23 cellular contexts compared by ENCODE assay signal in the genomic region with DNA sequence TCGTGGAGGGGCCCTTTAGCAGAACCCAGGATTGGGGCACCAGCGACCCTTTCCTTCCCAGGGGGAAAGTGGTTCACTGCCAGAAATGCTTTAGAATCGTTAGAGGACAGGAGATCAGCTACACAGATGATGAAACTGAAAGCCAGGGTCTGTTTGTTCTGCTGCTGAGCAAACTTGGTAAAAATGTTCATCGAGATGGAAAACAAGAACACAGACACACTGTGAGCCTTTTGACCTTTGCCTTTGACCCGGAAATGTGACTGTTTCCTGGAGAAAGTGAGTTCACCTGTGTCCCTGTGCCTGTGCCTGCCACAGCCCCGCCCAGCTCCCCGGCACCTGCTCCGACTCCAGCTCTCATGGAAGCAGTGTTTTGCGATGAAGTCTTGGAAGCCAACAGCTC.
A peak's percentile ranks its signal among the peaks of the same experiment; 100 is the strongest.
DNase-seq lines count a peak whose midpoint lies in the region; ATAC-seq and TF ChIP-seq lines count a peak whose summit lies in the region.
"Had no signal": no experiment of that assay in that cellular context is flagged by ENCODE, and none has a peak within 500 bp of the region (broad histone marks: within the 10 kb centered on the region; RNA-seq: fewer than 3 reads in every experiment).

No MANE protein-coding gene starts in this region.

- no peak overlapping the region for H3K9ac ChIP-seq in colonic mucosa (ENCODE audit: low read depth in 2 of 2, low read length in 2 of 2)

- H3K36me3 ChIP-seq in colonic mucosa (no peaks in the 10 kb centered on the region), right lobe of liver (no peaks in the 10 kb centered on the region)
- no peaks in the 10 kb centered on the region for H3K36me3 ChIP-seq in CD8-positive, alpha-beta memory T cell (ENCODE audit: insufficient read depth, low read length)
- H3K36me3 ChIP-seq: HAP-1 had no signal

- no peaks in the 10 kb centered on the region for H3K36me3 Mint-ChIP-seq in CD8-positive, alpha-beta memory T cell
- H3K36me3 Mint-ChIP-seq: IgD-negative memory B cell had no signal

- no peak overlapping the region for H3K4me3 Mint-ChIP-seq in CD8-positive, alpha-beta memory T cell
- H3K4me3 Mint-ChIP-seq: GM23338, IgD-negative memory B cell had no signal

- 35% methylated on average over 9 of the region's 9 CpGs for WGBS in right lobe of liver (ENCODE audit: insufficient coverage, low coverage, low lambda C conversion rate, missing lambda C conversion rate)

- TF ChIP-seq POLR2A in right lobe of liver (IDR thresholded peaks at IDR 0.05): no peak

- H3K4me1 ChIP-seq in colonic mucosa (no peaks in the 10 kb centered on the region), right lobe of liver (peaks cover 0 to 7% (median 0%) of the 10 kb centered on the region in 4 donors)
- H3K4me1 ChIP-seq in CD8-positive, alpha-beta memory T cell (ENCODE audit: insufficient read depth, low read length): no peaks in the 10 kb centered on the region
- H3K4me1 ChIP-seq: HAP-1 had no signal

- peak; percentile 70 to 93 (median 75) for ATAC-seq in right lobe of liver
- ATAC-seq in GM21737 (IDR thresholded peaks at IDR 0.05; ENCODE audit: unreplicated experiment): no peak
- ATAC-seq: GM23338 had no signal

- POLR2A ChIA-PET in CD8-positive, alpha-beta memory T cell (lab: Charles Lee): no interaction called here

- H3K9me3 Mint-ChIP-seq in CD8-positive, alpha-beta memory T cell: no peaks in the 10 kb centered on the region
- H3K9me3 Mint-ChIP-seq: GM23338, IgD-negative memory B cell had no signal

- intact Hi-C loops in colonic mucosa (cut with DNase I) (no loop called here), right lobe of liver (cut with DNase I) (no loop called here)

- H3K27me3 Mint-ChIP-seq in CD8-positive, alpha-beta memory T cell: peaks cover 13 to 29% of the 10 kb centered on the region in 2 donors

- H3K27me3 ChIP-seq in colonic mucosa (no peaks in the 10 kb centered on the region), right lobe of liver (no peaks in the 10 kb centered on the region)
- peaks cover 3% of the 10 kb centered on the region for H3K27me3 ChIP-seq in CD8-positive, alpha-beta memory T cell (ENCODE audit: insufficient read depth, low read length, poor library complexity, severe bottlenecking)

- no peak overlapping the region for H3K27ac Mint-ChIP-seq in CD8-positive, alpha-beta memory T cell
- H3K27ac Mint-ChIP-seq: GM23338, IgD-negative memory B cell had no signal

- no peaks in the 10 kb centered on the region for H3K9me3 ChIP-seq in colonic mucosa
- no peaks in the 10 kb centered on the region for H3K9me3 ChIP-seq in right lobe of liver
- no peaks in the 10 kb centered on the region for H3K9me3 ChIP-seq in CD8-positive, alpha-beta memory T cell (ENCODE audit: low read length)
- H3K9me3 ChIP-seq: HAP-1 had no signal

- DNase-seq in NCI-H748 (lab: John Stamatoyannopoulos, UW; ENCODE audit: unreplicated experiment) (peak; percentile 4), NCI-H748 treated with DMSO at 0.1 percent for 48 hours (lab: John Stamatoyannopoulos, UW) (no peak), colonic mucosa (peak; percentile 33), right lobe of liver (peak in 1 of 3 donors; percentile 45), T-helper 2 cell (no peak)
- no peak for DNase-seq in CD8-positive, alpha-beta memory T cell
- DNase-seq: 8988T, Karpas-422, NCI-H1694, NCI-H2081, NCI-H2171, NCI-H345, NCI-H524, PC-9, SHP77 treated with DMSO at 0.1 percent for 48 hours, SW 1271 had no signal

- no peaks in the 10 kb centered on the region for H3K4me1 Mint-ChIP-seq in CD8-positive, alpha-beta memory T cell
- H3K4me1 Mint-ChIP-seq: IgD-negative memory B cell had no signal

- TF ChIP-seq CTCF in colonic mucosa (IDR thresholded peaks at IDR 0.05) (no peak), right lobe of liver (IDR thresholded peaks at IDR 0.05) (no peak)

- H3K27ac ChIP-seq in colonic mucosa (no peak overlapping the region), right lobe of liver (peak overlapping the region in 1 of 3 donors; percentile 11)
- H3K27ac ChIP-seq in CD8-positive, alpha-beta memory T cell (ENCODE audit: low read depth, low read length): no peak overlapping the region
- H3K27ac ChIP-seq: C4-2B, PC-9, RWPE1, SK-N-MC had no signal

- CTCF ChIA-PET in CD8-positive, alpha-beta memory T cell (lab: Charles Lee): no interaction called here

- H3K4me3 ChIP-seq in colonic mucosa (no peak overlapping the region), right lobe of liver (no peak overlapping the region)
- no peak overlapping the region for H3K4me3 ChIP-seq in CD8-positive, alpha-beta memory T cell (ENCODE audit: low read length)
- H3K4me3 ChIP-seq: GM23338, HAP-1, PC-9, SK-N-MC had no signal

Comparison
In these comparisons a context has a peak if more than half of its experiments do, and no peak if none do; other contexts are left out.
1. DNase-seq: peak in NCI-H748 (single experiment) and colonic mucosa (single experiment); none in NCI-H748 treated with DMSO at 0.1 percent for 48 hours (single experiment), T-helper 2 cell (0 of 5) and CD8-positive, alpha-beta memory T cell (0 of 5).